In the genomic region with DNA sequence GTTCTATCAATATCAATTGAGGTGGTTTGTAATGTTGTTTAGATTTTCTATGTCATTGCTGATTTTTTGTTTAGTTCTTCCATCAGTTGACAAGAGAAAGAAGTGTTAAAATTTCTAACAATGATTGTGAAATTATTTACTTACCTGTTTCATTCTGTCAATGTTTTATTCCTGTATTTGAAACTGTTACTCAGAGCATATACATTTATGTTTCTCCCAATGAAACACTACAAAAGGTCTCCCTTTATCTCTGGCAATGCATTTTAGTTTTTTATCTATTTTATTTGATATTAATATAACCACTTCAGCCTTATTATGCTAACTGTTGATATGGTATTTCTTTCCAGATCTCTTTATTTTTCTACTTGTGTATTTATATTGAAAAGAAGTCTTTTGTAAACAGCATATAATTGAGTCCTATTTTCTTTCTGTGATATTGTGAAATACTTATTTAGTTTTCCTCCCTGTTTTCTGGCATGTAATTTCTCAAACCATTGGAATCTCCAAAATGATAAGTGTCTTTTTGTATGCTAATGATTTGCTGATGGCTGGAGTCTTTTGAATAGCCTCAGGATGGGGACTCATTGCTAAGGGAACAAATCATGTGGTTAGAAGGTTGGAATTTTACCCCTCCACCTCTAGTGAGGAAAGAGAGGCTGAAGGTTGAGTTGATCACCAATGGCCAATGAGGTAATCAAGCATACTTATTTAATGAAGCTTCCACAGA, we compare ENCODE assay signal across 26 cellular contexts.
DNase-seq lines count a peak whose midpoint lies in the region; ATAC-seq and TF ChIP-seq lines count a peak whose summit lies in the region.
"Had no signal": no experiment of that assay in that cellular context is flagged by ENCODE, and none has a peak within 500 bp of the region (broad histone marks: within the 10 kb centered on the region; RNA-seq: fewer than 3 reads in every experiment).

No MANE protein-coding gene starts in this region.

- H4K91ac ChIP-seq in trophoblast cell (ENCODE audit: low read depth, low read length) = no peak overlapping the region

- peaks cover 2% of the 10 kb centered on the region for H3K79me1 ChIP-seq in trophoblast cell (ENCODE audit: low read length)

- peaks cover 3% of the 10 kb centered on the region; the same call in 1 of the 3 replicates for H3K36me3 Mint-ChIP-seq in GM23338 (ENCODE audit: low read depth)

- H3K4me1 Mint-ChIP-seq in GM23338 = peaks cover 19% of the 10 kb centered on the region

- POLR2A ChIA-PET in PC-3 (lab: Charles Lee; ENCODE audit: unreplicated experiment) = interaction anchor here (0.7 kb wide), 1 partner anchor 62 kb away, joined by 14 read pairs; no protein-coding TSS in a partner anchor

- intact Hi-C loops in PC-3 (cut with micrococcal nuclease) = no loop called here

- no peak overlapping the region for H4K12ac ChIP-seq in trophoblast cell (ENCODE audit: low read depth, low read length)

- H3K4me1 ChIP-seq in GM23338 (ENCODE audit: insufficient read depth) (peaks cover 5% of the 10 kb centered on the region; the same call in 1 of the 2 replicates), PC-3 (ENCODE audit: insufficient read depth, low read length) (peaks cover 28% of the 10 kb centered on the region), trophoblast cell (ENCODE audit: control insufficient read depth in 1 of 2, insufficient read depth in 2 of 2, low read length in 2 of 2) (peaks cover 0 to 5% of the 10 kb centered on the region in 2 experiments)
- H3K4me1 ChIP-seq: pancreas, Peyer's patch had no signal

- no TSS peak for BruUV-seq in PC-3 (replicated peaks; lab: Mats Ljungman, UMichigan)

- CTCF ChIA-PET in PC-3 (lab: Charles Lee) = no interaction called here

- no peaks in the 10 kb centered on the region for H3K9me2 ChIP-seq in GM23338 (ENCODE audit: insufficient read depth)
- H3K9me2 ChIP-seq in PC-3 (replicated peaks; ENCODE audit: low read length) = no peaks in the 10 kb centered on the region

- no peak overlapping the region for H3K23ac ChIP-seq in trophoblast cell (ENCODE audit: low read length)

- H3K36me3 ChIP-seq in GM23338 (ENCODE audit: insufficient read depth) (no peaks in the 10 kb centered on the region), PC-3 (ENCODE audit: low read depth, low read length) (no peaks in the 10 kb centered on the region), trophoblast cell (ENCODE audit: control insufficient read depth in 1 of 2, insufficient read depth in 2 of 2, low read length in 2 of 2) (no peaks in the 10 kb centered on the region)
- H3K36me3 ChIP-seq: pancreas, Peyer's patch, spleen had no signal

- no peak overlapping the region for H3K4me3 Mint-ChIP-seq in GM23338
- H3K4me3 Mint-ChIP-seq: neural crest cell had no signal

- H4K20me1 ChIP-seq in GM23338 (replicated peaks; ENCODE audit: insufficient read depth) (no peaks in the 10 kb centered on the region), PC-3 (ENCODE audit: low read length) (no peaks in the 10 kb centered on the region)

- H2BK12ac ChIP-seq in trophoblast cell (ENCODE audit: low read length) = no peak overlapping the region

- no peak overlapping the region for H3K14ac ChIP-seq in trophoblast cell (ENCODE audit: low read length)

- ATAC-seq in GM23338 = no peak
- peak; percentile 74 for ATAC-seq in PC-3
- no peak for ATAC-seq in HG03045 (IDR thresholded peaks at IDR 0.05; ENCODE audit: unreplicated experiment)
- ATAC-seq: pancreas, right cardiac atrium had no signal

- H3K9me3 ChIP-seq in PC-3 (ENCODE audit: low read length) (no peaks in the 10 kb centered on the region), trophoblast cell (ENCODE audit: insufficient read depth, low read depth, low read length) (no peaks in the 10 kb centered on the region)
- H3K9me3 ChIP-seq: Caco-2, pancreas, Peyer's patch had no signal

- H3K4me3 ChIP-seq in GM23338 (no peak overlapping the region), PC-3 (ENCODE audit: low read length) (no peak overlapping the region), trophoblast cell (ENCODE audit: low read depth, low read length) (no peak overlapping the region)
- H3K4me3 ChIP-seq: lung, pancreas, Peyer's patch, spleen had no signal

- H3K4me2 ChIP-seq in GM23338 (no peak overlapping the region), PC-3 (ENCODE audit: low read length) (peak overlapping the region; percentile 58), trophoblast cell (ENCODE audit: low read length) (no peak overlapping the region)

- H3K9me3 Mint-ChIP-seq in GM23338 = peaks cover 7% of the 10 kb centered on the region; the same call in 2 of the 3 replicates

- H2AK5ac ChIP-seq in trophoblast cell (ENCODE audit: low read length) = no peak overlapping the region

- no peak overlapping the region for H2AFZ ChIP-seq in GM23338
- peak overlapping the region; percentile 7; the same call in 1 of the 2 replicates for H2AFZ ChIP-seq in PC-3 (ENCODE audit: low read length)
- no peak overlapping the region for H2AFZ ChIP-seq in trophoblast cell (ENCODE audit: insufficient read depth, low read length, poor library complexity)

- peaks cover 2% of the 10 kb centered on the region for H3K27me3 Mint-ChIP-seq in GM23338 (ENCODE audit: insufficient read depth, low read depth, poor library complexity)

- H3F3A ChIP-seq in GM23338 (replicated peaks; ENCODE audit: low read depth) (no peaks in the 10 kb centered on the region), PC-3 (ENCODE audit: low read length, unreplicated experiment) (peaks cover 12% of the 10 kb centered on the region)

- H3K18ac ChIP-seq in trophoblast cell (ENCODE audit: low read length) = no peak overlapping the region

- DNase-seq in GM23338 (ENCODE audit: low spot score) (no peak), PC-3 (peak; percentile 76), epithelial cell of prostate (ENCODE audit: low read depth, low spot score) (peak; percentile 18), trophoblast cell (peak; percentile 64 to 91), cerebellum (ENCODE audit: low spot score) (no peak), NCI-H2107 treated with DMSO at 0.1 percent for 48 hours (lab: John Stamatoyannopoulos, UW; ENCODE audit: unreplicated experiment) (no peak), islet precursor cell (no peak)
- DNase-seq: activated CD4-positive, alpha-beta T cell treated with anti-CD3 and anti-CD28 coated beads, Interleukin-2, amount 50 U/mL, for 4 hours; activated naive CD4-positive, alpha-beta T cell treated with Interleukin-2 at 50 U/mL for 16 hours; Caco-2; cortex of kidney; DND-41; NCI-H1048; NCI-H187; NCI-H526 treated with DMSO at 0.1 percent for 48 hours; pancreas; Peyer's patch; right cardiac atrium; spleen; substantia nigra; SW 1271; T1000 had no signal

- H3K4ac ChIP-seq in trophoblast cell (ENCODE audit: low read depth, low read length) = no peak overlapping the region

- H3K79me2 ChIP-seq in GM23338 (replicated peaks; ENCODE audit: insufficient read depth) = no peaks in the 10 kb centered on the region
- no peaks in the 10 kb centered on the region for H3K79me2 ChIP-seq in PC-3 (ENCODE audit: low read length)
- no peaks in the 10 kb centered on the region for H3K79me2 ChIP-seq in trophoblast cell (ENCODE audit: control insufficient read depth, insufficient read depth, low read length, poor library complexity)

- H4K8ac ChIP-seq in trophoblast cell (ENCODE audit: low read depth, low read length) = no peak overlapping the region

- no peak overlapping the region for H3K27ac Mint-ChIP-seq in GM23338

- TF ChIP-seq CTCF in GM23338 (conservative IDR thresholded peaks at IDR 0.05; ENCODE audit: low read depth in 2 of 2) (no peak), PC-3 (conservative IDR thresholded peaks at IDR 0.05; ENCODE audit: low read depth, low read length) (no peak)

- no peak overlapping the region for H2BK5ac ChIP-seq in trophoblast cell (ENCODE audit: low read depth, low read length, poor library complexity)

- H3K27me3 ChIP-seq in GM23338 (ENCODE audit: insufficient read depth) (no peaks in the 10 kb centered on the region), PC-3 (ENCODE audit: low read length) (no peaks in the 10 kb centered on the region), trophoblast cell (ENCODE audit: insufficient read depth, low read length) (no peaks in the 10 kb centered on the region)
- H3K27me3 ChIP-seq: pancreas, Peyer's patch, spleen had no signal

- H3K9ac ChIP-seq in PC-3 (ENCODE audit: low read length) (no peak overlapping the region), trophoblast cell (ENCODE audit: low read length) (no peak overlapping the region)

- H3K27ac ChIP-seq in GM23338 (ENCODE audit: low read depth) (no peak overlapping the region), PC-3 (ENCODE audit: low read length) (peak overlapping the region; percentile 63), epithelial cell of prostate (no peak overlapping the region), trophoblast cell (ENCODE audit: low read depth, low read length) (no peak overlapping the region)
- H3K27ac ChIP-seq: C4-2B, pancreas, Peyer's patch, spleen had no signal

- H2BK120ac ChIP-seq in trophoblast cell (ENCODE audit: insufficient read depth, low read length, poor library complexity) = no peak overlapping the region

TF ChIP-seq in GM23338, 12 proteins besides CTCF, POLR2A, EP300 and RAD21 (continues in another document):
- no peak for TF ChIP-seq ETS1 (IDR thresholded peaks at IDR 0.05)
- TF ChIP-seq NANOG (IDR thresholded peaks at IDR 0.05; ENCODE audit: borderline replicate concordance) = peak; percentile 45; the same call in 1 of the 2 replicates
- no peak for TF ChIP-seq STAT1 (IDR thresholded peaks at IDR 0.05; ENCODE audit: unreplicated experiment)
- no peak for TF ChIP-seq JUNB (IDR thresholded peaks at IDR 0.05; ENCODE audit: unreplicated experiment)

Comparison
In these comparisons a context has a peak if more than half of its experiments do, and no peak if none do; other contexts are left out.
1. DNase-seq: peak in PC-3 (single experiment), epithelial cell of prostate (single experiment) and trophoblast cell (2 of 2); none in GM23338 (single experiment), cerebellum (single experiment), NCI-H2107 treated with DMSO at 0.1 percent for 48 hours (single experiment) and islet precursor cell (single experiment).